ENCODE assay signal across 27 cellular contexts in the genomic region with DNA sequence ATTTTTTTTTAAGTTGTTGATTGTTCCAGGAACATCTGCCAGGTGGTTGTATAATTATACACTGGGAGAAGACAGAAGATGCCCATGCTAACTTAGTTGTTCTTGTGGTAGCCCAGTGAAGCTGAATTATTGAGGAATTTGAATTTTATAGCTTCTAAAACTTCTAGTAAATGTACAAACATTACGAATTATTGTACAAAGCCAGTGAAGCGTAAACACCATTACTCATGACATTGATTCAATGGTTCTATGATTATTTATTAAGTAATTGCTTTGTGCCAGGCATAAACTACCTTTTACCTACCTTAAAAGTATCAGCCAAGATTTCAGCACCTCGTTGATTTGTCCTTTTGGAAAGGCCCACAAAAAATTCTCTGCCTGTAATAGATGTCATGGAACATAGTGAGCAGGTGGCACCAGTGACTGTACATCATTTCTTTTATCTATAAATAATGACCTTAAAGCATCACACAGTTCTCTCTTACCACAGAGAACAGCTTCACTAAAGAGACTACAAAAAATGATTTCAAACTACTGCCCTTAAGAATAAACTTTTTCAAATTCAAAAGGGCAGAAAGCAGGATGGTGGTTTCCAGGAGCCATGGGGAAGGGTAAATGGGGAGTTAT.
"Had no signal": no experiment of that assay in that cellular context is flagged by ENCODE, and none has a peak within 500 bp of the region (broad histone marks: within the 10 kb centered on the region; RNA-seq: fewer than 3 reads in every experiment).

No MANE protein-coding gene starts in this region.

- H3K27ac ChIP-seq: coronary artery, esophagus squamous epithelium, heart right ventricle, lower lobe of right lung, pancreas, skin epidermis, spleen, thoracic aorta, tibial nerve, upper lobe of left lung had no signal

- H3K27me3 Mint-ChIP-seq: stimulated activated memory B cell treated with anti-CD40 and anti-IgM and Interleukin-4, amounts not matched to agents 10 μg/mL and 1 μg/mL and 100 μg/mL, for 72 hours had no signal

- H3K27me3 ChIP-seq: esophagus squamous epithelium, heart right ventricle, pancreas, sigmoid colon, spleen, tibial nerve, upper lobe of left lung had no signal

- ATAC-seq: heart right ventricle; left ventricle myocardium superior; lower lobe of right lung; natural killer cell; pancreas; right cardiac atrium; stimulated activated memory B cell treated with anti-CD40 and anti-IgM and Interleukin-4, amounts not matched to agents 10 μg/mL and 1 μg/mL and 100 μg/mL, for 72 hours; stimulated activated naive CD8-positive, alpha-beta T cell treated with anti-CD3 and anti-CD28 coated beads, Interleukin-15, Interleukin-2, amounts not matched to agents 100 U/mL and 50 U/mL, for 24 hours had no signal

- H3K4me3 Mint-ChIP-seq: immature natural killer cell; natural killer cell; stimulated activated memory B cell treated with anti-CD40 and anti-IgM and Interleukin-4, amounts not matched to agents 10 μg/mL and 1 μg/mL and 100 μg/mL, for 72 hours had no signal

- H3K36me3 ChIP-seq: sigmoid colon had no signal

- H3K9me3 Mint-ChIP-seq: immature natural killer cell; natural killer cell; stimulated activated memory B cell treated with anti-CD40 and anti-IgM and Interleukin-4, amounts not matched to agents 10 μg/mL and 1 μg/mL and 100 μg/mL, for 72 hours had no signal

- H3K4me1 ChIP-seq: lower lobe of right lung, spleen, tibial nerve, upper lobe of left lung had no signal

- H3K27ac Mint-ChIP-seq: immature natural killer cell; natural killer cell; stimulated activated memory B cell treated with anti-CD40 and anti-IgM and Interleukin-4, amounts not matched to agents 10 μg/mL and 1 μg/mL and 100 μg/mL, for 72 hours had no signal

- H3K36me3 Mint-ChIP-seq: immature natural killer cell, natural killer cell had no signal

- H3K9me3 ChIP-seq: esophagus squamous epithelium, heart right ventricle, lower lobe of right lung, pancreas, sigmoid colon, spleen, thoracic aorta, tibial nerve, upper lobe of left lung had no signal

- H3K4me3 ChIP-seq: coronary artery, esophagus squamous epithelium, heart right ventricle, lower lobe of right lung, pancreas, sigmoid colon, skin epidermis, spleen, thoracic aorta, tibial nerve, upper lobe of left lung had no signal

- DNase-seq: dermis blood vessel endothelial cell; effector memory CD4-positive, alpha-beta T cell; erythroblast; esophagus squamous epithelium; foreskin melanocyte; glutamatergic neuron; heart right ventricle; hippocampal formation; immature natural killer cell; islet precursor cell; kidney glomerular epithelial cell; left ventricle myocardium superior; lower lobe of right lung; natural killer cell; occipital lobe; pancreas; right cardiac atrium; sigmoid colon; spleen; stimulated activated CD4-positive, alpha-beta T cell treated with anti-CD3 and anti-CD28 coated beads, Interleukin-4, amount 100 ng/mL, for 4 hours; stimulated activated naive CD8-positive, alpha-beta T cell treated with anti-CD3 and anti-CD28 coated beads, Interleukin-15, Interleukin-2, amounts not matched to agents 100 U/mL and 50 U/mL, for 24 hours had no signal

- H3K4me1 Mint-ChIP-seq: immature natural killer cell; natural killer cell; stimulated activated memory B cell treated with anti-CD40 and anti-IgM and Interleukin-4, amounts not matched to agents 10 μg/mL and 1 μg/mL and 100 μg/mL, for 72 hours had no signal
